Comparison of ENCODE assay signal across 1 cellular context in genomic region chr1:32247983-32248889, GRCh38.
TF ChIP-seq lines count a peak whose summit lies in the region.

No MANE protein-coding gene starts in this region.

TF ChIP-seq in HEK293, 187 proteins besides CTCF, POLR2A, EP300 and RAD21 (continued from another document):
- peak; percentile 63 for TF ChIP-seq PRDM10 (tag by site-specific recombination; IDR thresholded peaks at IDR 0.05)
- no peak for TF ChIP-seq ZNF837 (tag by site-specific recombination; IDR thresholded peaks at IDR 0.05)
- TF ChIP-seq ZBTB17 (tag by site-specific recombination; IDR thresholded peaks at IDR 0.05) = peak; percentile 86
- TF ChIP-seq PATZ1 (tag by site-specific recombination; IDR thresholded peaks at IDR 0.05) = peak; percentile 87
- TF ChIP-seq HIC1 (tag by site-specific recombination; IDR thresholded peaks at IDR 0.05) = peak; percentile 24; the same call in 1 of the 2 replicates
- TF ChIP-seq ZNF514 (tag by site-specific recombination; IDR thresholded peaks at IDR 0.05) = no peak
- no peak for TF ChIP-seq BCL6B (tag by site-specific recombination; IDR thresholded peaks at IDR 0.05)
- TF ChIP-seq ZNF398 (tag by site-specific recombination; IDR thresholded peaks at IDR 0.05) = no peak
- TF ChIP-seq SP3 (tag by site-specific recombination; IDR thresholded peaks at IDR 0.05) = 0 out of 2 replicates have a peak, but pooled peaks have one; percentile 16
- TF ChIP-seq ZNF335 (tag by site-specific recombination; conservative IDR thresholded peaks at IDR 0.05) = peak; percentile 85
- TF ChIP-seq ZNF423 (tag by site-specific recombination; IDR thresholded peaks at IDR 0.05) = no peak
- no peak for TF ChIP-seq ZNF610 (tag by site-specific recombination; IDR thresholded peaks at IDR 0.05; ENCODE audit: borderline replicate concordance)
- peak; percentile 82; the same call in 1 of the 2 replicates for TF ChIP-seq ZFP37 (tag by site-specific recombination; IDR thresholded peaks at IDR 0.05)
- TF ChIP-seq ZFHX2 (tag by site-specific recombination; conservative IDR thresholded peaks at IDR 0.05) = peak; percentile 6; the same call in 1 of the 2 replicates
TF ChIP-seq in HEK293: peak in this region for 36.
